In the genomic region with DNA sequence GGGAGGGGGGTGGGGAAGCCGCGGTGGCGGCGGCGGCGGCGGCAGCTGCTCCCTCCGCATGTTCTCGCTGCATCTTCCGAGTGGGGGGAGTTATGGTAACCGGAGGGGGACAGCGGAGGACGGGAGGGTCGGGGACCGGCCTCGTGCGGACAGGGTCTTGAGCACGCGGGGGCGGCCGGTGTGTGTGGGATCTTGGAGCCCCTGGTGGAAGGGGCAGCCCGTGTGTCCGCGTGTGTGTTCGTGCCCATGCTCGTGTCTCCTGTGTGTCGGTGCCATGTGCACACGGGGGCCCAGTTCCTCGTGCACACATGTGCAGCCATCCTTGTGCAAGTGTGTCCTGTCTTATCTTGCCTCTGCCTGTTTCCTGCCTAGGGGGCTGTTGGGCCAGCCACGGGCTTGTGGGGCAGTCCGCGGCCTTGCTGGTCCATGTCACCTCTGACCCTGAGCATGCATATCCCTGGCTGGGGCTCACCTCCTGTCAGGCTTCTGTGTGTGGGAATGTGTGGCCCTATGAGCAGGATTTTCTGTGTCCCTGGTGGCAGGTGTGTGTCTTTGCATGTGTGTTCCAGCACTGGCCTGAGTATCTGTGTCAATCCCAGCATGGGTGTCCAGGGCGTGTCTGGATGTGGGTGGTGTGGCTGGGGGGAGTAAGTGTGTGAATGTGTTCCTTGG, we compare ENCODE assay signal across 1 cellular context.
TF ChIP-seq lines count a peak whose summit lies in the region.

No MANE protein-coding gene starts in this region.

TF ChIP-seq in K562, 482 proteins besides CTCF, POLR2A, EP300 and RAD21 (continued from another document and continues in another):
- TF ChIP-seq, protein P1, sequence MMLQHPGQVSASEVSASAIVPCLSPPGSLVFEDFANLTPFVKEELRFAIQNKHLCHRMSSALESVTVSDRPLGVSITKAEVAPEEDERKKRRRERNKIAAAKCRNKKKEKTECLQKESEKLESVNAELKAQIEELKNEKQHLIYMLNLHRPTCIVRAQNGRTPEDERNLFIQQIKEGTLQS (IDR thresholded peaks at IDR 0.05) = no peak
- TF ChIP-seq, protein P1 (CRISPR knock-in tag; conservative IDR thresholded peaks at IDR 0.05) = peak; percentile 81; the same call in 1 of the 2 replicates
- TF ChIP-seq NCOA4 (IDR thresholded peaks at IDR 0.05; ENCODE audit: partially characterized antibody) (no peak), NR3C1 (CRISPR knock-in tag; IDR thresholded peaks at IDR 0.05) (peak; percentile 99), MXI1 (IDR thresholded peaks at IDR 0.05; ENCODE audit: low read depth, low read length) (peak; percentile 73; the same call in 1 of the 2 replicates), ILK (tag; IDR thresholded peaks at IDR 0.05; ENCODE audit: borderline replicate concordance, low read depth) (no peak), PYGO2 (tag; IDR thresholded peaks at IDR 0.05) (no peak), AFF4 (CRISPR knock-in tag; IDR thresholded peaks at IDR 0.05) (peak; percentile 78; the same call in 1 of the 2 replicates), ZNF212 (CRISPR knock-in tag; IDR thresholded peaks at IDR 0.05) (no peak), EZH2 (IDR thresholded peaks at IDR 0.05; ENCODE audit: borderline replicate concordance, low read depth, low read length) (no peak), XRCC4 (IDR thresholded peaks at IDR 0.05; ENCODE audit: extremely low read depth, insufficient read depth, insufficient read length) (no peak), LARP7 (IDR thresholded peaks at IDR 0.05) (no peak), KLF13 (tag; IDR thresholded peaks at IDR 0.05; ENCODE audit: borderline replicate concordance, low read depth) (0 out of 2 replicates have a peak, but pooled peaks have one; percentile 28), MTA1 (IDR thresholded peaks at IDR 0.05; ENCODE audit: borderline replicate concordance) (no peak), NELFE (IDR thresholded peaks at IDR 0.05; ENCODE audit: insufficient read depth, insufficient read length) (no peak), ZNF146 (CRISPR knock-in tag; IDR thresholded peaks at IDR 0.05; ENCODE audit: unreplicated experiment) (no peak), RB1 (IDR thresholded peaks at IDR 0.05; ENCODE audit: low read depth) (0 out of 2 replicates have a peak, but pooled peaks have one; percentile 24), PHF8 (IDR thresholded peaks at IDR 0.05; ENCODE audit: borderline replicate concordance, low read length) (peak; percentile 50; the same call in 1 of the 2 replicates), ILF3 (IDR thresholded peaks at IDR 0.05; ENCODE audit: borderline replicate concordance) (no peak), PHTF2 (CRISPR knock-in tag; IDR thresholded peaks at IDR 0.05) (no peak), FOSL1 (tag; conservative IDR thresholded peaks at IDR 0.05) (no peak), ERF (CRISPR knock-in tag; IDR thresholded peaks at IDR 0.05) (peak; percentile 90), ZNF778 (CRISPR knock-in tag; IDR thresholded peaks at IDR 0.05) (no peak), DPF2 (IDR thresholded peaks at IDR 0.05) (peak; percentile 65), TBP (optimal IDR thresholded peaks at IDR 0.05; ENCODE audit: low read depth, low read length) (no peak), ZNF282 (CRISPR knock-in tag; IDR thresholded peaks at IDR 0.05) (peak; percentile 99), CEBPG (CRISPR knock-in tag; IDR thresholded peaks at IDR 0.05) (peak; percentile 81), CEBPG (tag; conservative IDR thresholded peaks at IDR 0.05 in 1 of 2, IDR thresholded peaks at IDR 0.05 in 1 of 2) (no peak), ZNF239 (CRISPR knock-in tag; IDR thresholded peaks at IDR 0.05) (no peak), C11orf30 (IDR thresholded peaks at IDR 0.05; ENCODE audit: low read depth) (no peak), RFX5 (IDR thresholded peaks at IDR 0.05; ENCODE audit: low read depth, low read length) (no peak), RBM22 (IDR thresholded peaks at IDR 0.05; ENCODE audit: low read depth, low read length, poor library complexity, severe bottlenecking) (no peak), MEIS2 (IDR thresholded peaks at IDR 0.05; ENCODE audit: partially characterized antibody) (no peak), EGR1 (conservative IDR thresholded peaks at IDR 0.05) (peak; percentile 82), EHMT2 (IDR thresholded peaks at IDR 0.05) (no peak), ZNF707 (CRISPR knock-in tag; conservative IDR thresholded peaks at IDR 0.05) (no peak), CBX5 (IDR thresholded peaks at IDR 0.05; ENCODE audit: borderline replicate concordance, low read depth) (no peak), CBX3 (IDR thresholded peaks at IDR 0.05; ENCODE audit: borderline replicate concordance in 1 of 2, low read length in 2 of 2) (peak in 1 of 2 experiments; percentile 88; a peak in 1 of 3 replicates), FIP1L1 (IDR thresholded peaks at IDR 0.05; ENCODE audit: low read depth, low read length, poor library complexity, severe bottlenecking) (peak; percentile 42), DLX4 (CRISPR knock-in tag; IDR thresholded peaks at IDR 0.05) (no peak), ZNF431 (CRISPR knock-in tag; IDR thresholded peaks at IDR 0.05) (peak; percentile 96), ZC3H4 (CRISPR knock-in tag; IDR thresholded peaks at IDR 0.05; ENCODE audit: borderline replicate concordance) (no peak), HMG20A (CRISPR knock-in tag; conservative IDR thresholded peaks at IDR 0.05) (no peak), BACH1 (tag; IDR thresholded peaks at IDR 0.05) (no peak), ARHGAP35 (IDR thresholded peaks at IDR 0.05; ENCODE audit: partially characterized antibody) (no peak), ZNF232 (CRISPR knock-in tag; IDR thresholded peaks at IDR 0.05) (peak; percentile 99), SNRNP70 (optimal IDR thresholded peaks at IDR 0.05; ENCODE audit: low read depth, low read length) (no peak), ELF4 (CRISPR knock-in tag; IDR thresholded peaks at IDR 0.05) (peak; percentile 66; the same call in 1 of the 2 replicates), ZNF589 (CRISPR knock-in tag; IDR thresholded peaks at IDR 0.05; ENCODE audit: low read depth) (peak; percentile 80; the same call in 1 of the 2 replicates), PHB2 (IDR thresholded peaks at IDR 0.05; ENCODE audit: low read depth) (no peak), IRF1 (CRISPR knock-in tag; IDR thresholded peaks at IDR 0.05; ENCODE audit: borderline replicate concordance) (peak; percentile 77; the same call in 1 of the 2 replicates), HDAC6 (IDR thresholded peaks at IDR 0.05; ENCODE audit: low read depth, low read length) (no peak), MIER1 (IDR thresholded peaks at IDR 0.05; ENCODE audit: low read depth) (0 out of 2 replicates have a peak, but pooled peaks have one; percentile 3), DACH1 (IDR thresholded peaks at IDR 0.05; ENCODE audit: partially characterized antibody) (peak; percentile 18), L3MBTL2 (IDR thresholded peaks at IDR 0.05) (peak; percentile 94)
- TF ChIP-seq, protein P2, sequence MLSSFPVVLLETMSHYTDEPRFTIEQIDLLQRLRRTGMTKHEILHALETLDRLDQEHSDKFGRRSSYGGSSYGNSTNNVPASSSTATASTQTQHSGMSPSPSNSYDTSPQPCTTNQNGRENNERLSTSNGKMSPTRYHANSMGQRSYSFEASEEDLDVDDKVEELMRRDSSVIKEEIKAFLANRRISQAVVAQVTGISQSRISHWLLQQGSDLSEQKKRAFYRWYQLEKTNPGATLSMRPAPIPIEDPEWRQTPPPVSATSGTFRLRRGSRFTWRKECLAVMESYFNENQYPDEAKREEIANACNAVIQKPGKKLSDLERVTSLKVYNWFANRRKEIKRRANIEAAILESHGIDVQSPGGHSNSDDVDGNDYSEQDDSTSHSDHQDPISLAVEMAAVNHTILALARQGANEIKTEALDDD (IDR thresholded peaks at IDR 0.05) = no peak
- TF ChIP-seq, protein P3, sequence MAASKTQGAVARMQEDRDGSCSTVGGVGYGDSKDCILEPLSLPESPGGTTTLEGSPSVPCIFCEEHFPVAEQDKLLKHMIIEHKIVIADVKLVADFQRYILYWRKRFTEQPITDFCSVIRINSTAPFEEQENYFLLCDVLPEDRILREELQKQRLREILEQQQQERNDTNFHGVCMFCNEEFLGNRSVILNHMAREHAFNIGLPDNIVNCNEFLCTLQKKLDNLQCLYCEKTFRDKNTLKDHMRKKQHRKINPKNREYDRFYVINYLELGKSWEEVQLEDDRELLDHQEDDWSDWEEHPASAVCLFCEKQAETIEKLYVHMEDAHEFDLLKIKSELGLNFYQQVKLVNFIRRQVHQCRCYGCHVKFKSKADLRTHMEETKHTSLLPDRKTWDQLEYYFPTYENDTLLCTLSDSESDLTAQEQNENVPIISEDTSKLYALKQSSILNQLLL (CRISPR knock-in tag; IDR thresholded peaks at IDR 0.05; ENCODE audit: borderline replicate concordance) = no peak
- TF ChIP-seq, protein P4, sequence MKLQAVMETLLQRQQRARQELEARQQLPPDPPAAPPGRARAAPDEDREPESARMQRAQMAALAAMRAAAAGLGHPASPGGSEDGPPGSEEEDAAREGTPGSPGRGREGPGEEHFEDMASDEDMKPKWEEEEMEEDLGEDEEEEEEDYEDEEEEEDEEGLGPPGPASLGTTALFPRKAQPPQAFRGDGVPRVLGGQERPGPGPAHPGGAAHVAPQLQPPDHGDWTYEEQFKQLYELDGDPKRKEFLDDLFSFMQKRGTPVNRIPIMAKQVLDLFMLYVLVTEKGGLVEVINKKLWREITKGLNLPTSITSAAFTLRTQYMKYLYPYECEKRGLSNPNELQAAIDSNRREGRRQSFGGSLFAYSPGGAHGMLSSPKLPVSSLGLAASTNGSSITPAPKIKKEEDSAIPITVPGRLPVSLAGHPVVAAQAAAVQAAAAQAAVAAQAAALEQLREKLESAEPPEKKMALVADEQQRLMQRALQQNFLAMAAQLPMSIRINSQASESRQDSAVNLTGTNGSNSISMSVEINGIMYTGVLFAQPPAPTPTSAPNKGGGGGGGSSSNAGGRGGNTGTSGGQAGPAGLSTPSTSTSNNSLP (IDR thresholded peaks at IDR 0.05; ENCODE audit: borderline replicate concordance, low read depth, low read length) = no peak
- TF ChIP-seq, protein P5, sequence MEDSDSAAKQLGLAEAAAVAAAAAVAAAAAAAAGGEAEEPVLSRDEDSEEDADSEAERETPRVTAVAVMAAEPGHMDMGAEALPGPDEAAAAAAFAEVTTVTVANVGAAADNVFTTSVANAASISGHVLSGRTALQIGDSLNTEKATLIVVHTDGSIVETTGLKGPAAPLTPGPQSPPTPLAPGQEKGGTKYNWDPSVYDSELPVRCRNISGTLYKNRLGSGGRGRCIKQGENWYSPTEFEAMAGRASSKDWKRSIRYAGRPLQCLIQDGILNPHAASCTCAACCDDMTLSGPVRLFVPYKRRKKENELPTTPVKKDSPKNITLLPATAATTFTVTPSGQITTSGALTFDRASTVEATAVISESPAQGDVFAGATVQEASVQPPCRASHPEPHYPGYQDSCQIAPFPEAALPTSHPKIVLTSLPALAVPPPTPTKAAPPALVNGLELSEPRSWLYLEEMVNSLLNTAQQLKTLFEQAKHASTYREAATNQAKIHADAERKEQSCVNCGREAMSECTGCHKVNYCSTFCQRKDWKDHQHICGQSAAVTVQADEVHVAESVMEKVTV (CRISPR knock-in tag; IDR thresholded peaks at IDR 0.05) = no peak
- TF ChIP-seq, protein P6, sequence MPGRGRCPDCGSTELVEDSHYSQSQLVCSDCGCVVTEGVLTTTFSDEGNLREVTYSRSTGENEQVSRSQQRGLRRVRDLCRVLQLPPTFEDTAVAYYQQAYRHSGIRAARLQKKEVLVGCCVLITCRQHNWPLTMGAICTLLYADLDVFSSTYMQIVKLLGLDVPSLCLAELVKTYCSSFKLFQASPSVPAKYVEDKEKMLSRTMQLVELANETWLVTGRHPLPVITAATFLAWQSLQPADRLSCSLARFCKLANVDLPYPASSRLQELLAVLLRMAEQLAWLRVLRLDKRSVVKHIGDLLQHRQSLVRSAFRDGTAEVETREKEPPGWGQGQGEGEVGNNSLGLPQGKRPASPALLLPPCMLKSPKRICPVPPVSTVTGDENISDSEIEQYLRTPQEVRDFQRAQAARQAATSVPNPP (IDR thresholded peaks at IDR 0.05; ENCODE audit: borderline replicate concordance, insufficient read depth, insufficient read length) = no peak
